Comparison of ENCODE assay signal across 12 cellular contexts in genomic region chr2:222594679-222595078, GRCh38.
DNase-seq lines count a peak whose midpoint lies in the region; ATAC-seq, FAIRE-seq and TF ChIP-seq lines count a peak whose summit lies in the region.
"Had no signal": no experiment of that assay in that cellular context is flagged by ENCODE, and none has a peak within 500 bp of the region (broad histone marks: within the 10 kb centered on the region; RNA-seq: fewer than 3 reads in every experiment).

No MANE protein-coding gene starts in this region.

- peak; percentile 85 for FAIRE-seq in H54 (lab: Jason Lieb, UNC)
- no peak for FAIRE-seq in small intestine (lab: Jason Lieb, UNC)

- H3K4me1 ChIP-seq in small intestine (ENCODE audit: control insufficient read depth in 2 of 2, insufficient read depth in 1 of 2, low read depth in 1 of 2, low read length in 1 of 2) = no peaks in the 10 kb centered on the region

- no peaks in the 10 kb centered on the region for H3K9me3 ChIP-seq in small intestine (ENCODE audit: control insufficient read depth, low read depth)

- H3K27me3 ChIP-seq in small intestine (ENCODE audit: control insufficient read depth in 2 of 2, insufficient read depth in 2 of 2, low read length in 2 of 2) = no peaks in the 10 kb centered on the region

- ATAC-seq in GM19463 (IDR thresholded peaks at IDR 0.05; ENCODE audit: unreplicated experiment) (no peak), GM18867 (IDR thresholded peaks at IDR 0.05; ENCODE audit: unreplicated experiment) (no peak)
- ATAC-seq: stimulated activated effector memory CD8-positive, alpha-beta T cell treated with anti-CD3 and anti-CD28 coated beads, Interleukin-12 subunit alpha, Interleukin-12 subunit beta, amount 100 ng/mL, for 72 hours had no signal

- no peak overlapping the region for H3K4me3 ChIP-seq in small intestine (ENCODE audit: low read depth in 1 of 2, low read length in 2 of 2)

- no peak overlapping the region for H3K27ac ChIP-seq in small intestine (ENCODE audit: low read depth in 1 of 2, low read length in 1 of 2)

- peaks cover 6 to 14% of the 10 kb centered on the region in 2 donors for H3K36me3 ChIP-seq in small intestine (ENCODE audit: control insufficient read depth in 2 of 2, insufficient read depth in 2 of 2, low read length in 2 of 2)

- no peak for DNase-seq in H54 (ENCODE audit: insufficient read length, low spot score)
- peak; percentile 54 for DNase-seq in astrocyte of the hippocampus (ENCODE audit: low read depth, low spot score)
- peak; percentile 37 for DNase-seq in hepatic stellate cell (ENCODE audit: low spot score)
- DNase-seq in small intestine = peak; percentile 86
- DNase-seq in NCI-H187 treated with DMSO at 0.1 percent for 48 hours (lab: John Stamatoyannopoulos, UW) = no peak
- DNase-seq: activated CD4-positive, alpha-beta T cell treated with anti-CD3 and anti-CD28 coated beads, Interleukin-2, amount 50 U/mL, for 1 hour; activated naive CD4-positive, alpha-beta T cell treated with Interleukin-2 at 50 U/mL for 16 hours; DMS53; NCI-H526 treated with DMSO at 0.1 percent for 48 hours had no signal

- WGBS in small intestine, 3 donors = 18 to 64% (median 47%) methylated on average over 1 of the region's 1 CpG

- no peak for TF ChIP-seq POLR2A in H54 (IDR thresholded peaks at IDR 0.05; ENCODE audit: low read depth, low read length)

Comparison
In these comparisons a context has a peak if more than half of its experiments do, and no peak if none do; other contexts are left out.
1. DNase-seq: peak in astrocyte of the hippocampus (single experiment), hepatic stellate cell (single experiment) and small intestine (single experiment); none in H54 (single experiment) and NCI-H187 treated with DMSO at 0.1 percent for 48 hours (single experiment).